Comparison of ENCODE assay signal across 1 cellular context in the genomic region with DNA sequence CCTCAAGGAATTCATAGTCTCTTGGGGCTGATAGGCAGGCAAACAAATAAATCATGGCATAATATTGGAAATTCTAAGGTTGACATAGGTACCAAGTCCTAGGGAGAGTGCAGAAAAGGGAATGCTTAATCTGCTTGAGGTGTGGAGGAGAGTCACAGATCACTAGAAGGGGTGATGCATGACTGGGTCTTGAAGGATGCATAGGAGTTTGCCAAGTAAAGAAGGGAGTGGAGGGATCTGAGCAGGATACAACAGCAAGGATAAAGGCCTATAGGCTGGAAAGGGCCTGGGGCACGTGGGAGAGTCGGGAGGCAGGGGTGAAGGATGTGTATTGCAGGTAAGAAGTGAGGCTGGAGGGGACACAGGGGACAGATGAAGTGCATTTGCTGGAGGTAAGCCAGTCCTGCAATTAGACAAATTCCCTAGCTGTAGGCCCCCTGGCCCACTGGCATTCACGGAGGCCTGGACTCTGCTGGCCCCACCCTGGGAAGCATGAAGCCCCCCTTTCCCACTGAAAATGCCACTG.
TF ChIP-seq lines count a peak whose summit lies in the region.

No MANE protein-coding gene starts in this region.

TF ChIP-seq in SK-N-SH, 30 proteins besides CTCF, POLR2A, EP300 and RAD21 (continued from another document):
- TF ChIP-seq, protein P1, sequence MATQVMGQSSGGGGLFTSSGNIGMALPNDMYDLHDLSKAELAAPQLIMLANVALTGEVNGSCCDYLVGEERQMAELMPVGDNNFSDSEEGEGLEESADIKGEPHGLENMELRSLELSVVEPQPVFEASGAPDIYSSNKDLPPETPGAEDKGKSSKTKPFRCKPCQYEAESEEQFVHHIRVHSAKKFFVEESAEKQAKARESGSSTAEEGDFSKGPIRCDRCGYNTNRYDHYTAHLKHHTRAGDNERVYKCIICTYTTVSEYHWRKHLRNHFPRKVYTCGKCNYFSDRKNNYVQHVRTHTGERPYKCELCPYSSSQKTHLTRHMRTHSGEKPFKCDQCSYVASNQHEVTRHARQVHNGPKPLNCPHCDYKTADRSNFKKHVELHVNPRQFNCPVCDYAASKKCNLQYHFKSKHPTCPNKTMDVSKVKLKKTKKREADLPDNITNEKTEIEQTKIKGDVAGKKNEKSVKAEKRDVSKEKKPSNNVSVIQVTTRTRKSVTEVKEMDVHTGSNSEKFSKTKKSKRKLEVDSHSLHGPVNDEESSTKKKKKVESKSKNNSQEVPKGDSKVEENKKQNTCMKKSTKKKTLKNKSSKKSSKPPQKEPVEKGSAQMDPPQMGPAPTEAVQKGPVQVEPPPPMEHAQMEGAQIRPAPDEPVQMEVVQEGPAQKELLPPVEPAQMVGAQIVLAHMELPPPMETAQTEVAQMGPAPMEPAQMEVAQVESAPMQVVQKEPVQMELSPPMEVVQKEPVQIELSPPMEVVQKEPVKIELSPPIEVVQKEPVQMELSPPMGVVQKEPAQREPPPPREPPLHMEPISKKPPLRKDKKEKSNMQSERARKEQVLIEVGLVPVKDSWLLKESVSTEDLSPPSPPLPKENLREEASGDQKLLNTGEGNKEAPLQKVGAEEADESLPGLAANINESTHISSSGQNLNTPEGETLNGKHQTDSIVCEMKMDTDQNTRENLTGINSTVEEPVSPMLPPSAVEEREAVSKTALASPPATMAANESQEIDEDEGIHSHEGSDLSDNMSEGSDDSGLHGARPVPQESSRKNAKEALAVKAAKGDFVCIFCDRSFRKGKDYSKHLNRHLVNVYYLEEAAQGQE (IDR thresholded peaks at IDR 0.05; ENCODE audit: low read depth, low read length), result no peak
- TF ChIP-seq MXI1 (IDR thresholded peaks at IDR 0.05; ENCODE audit: low read depth, low read length) (no peak), NFIC (IDR thresholded peaks at IDR 0.05; ENCODE audit: borderline replicate concordance) (no peak), FOXJ3 (CRISPR knock-in tag; IDR thresholded peaks at IDR 0.05) (no peak), GABPA (IDR thresholded peaks at IDR 0.05; ENCODE audit: low read depth) (no peak), TAF1 (IDR thresholded peaks at IDR 0.05; ENCODE audit: borderline replicate concordance, low read depth, low read length) (no peak), POLR2AphosphoS5 (IDR thresholded peaks at IDR 0.05; ENCODE audit: low read depth, low read length) (no peak), PBX3 (IDR thresholded peaks at IDR 0.05) (no peak), USF1 (IDR thresholded peaks at IDR 0.05; ENCODE audit: borderline replicate concordance, low read depth) (no peak), CHD2 (IDR thresholded peaks at IDR 0.05; ENCODE audit: low read length, partially characterized antibody) (no peak), FOSL2 (IDR thresholded peaks at IDR 0.05; ENCODE audit: borderline replicate concordance, low read depth) (no peak), TCF12 (IDR thresholded peaks at IDR 0.05) (no peak)
